ENCODE assay signal across 8 cellular contexts in the genomic region with DNA sequence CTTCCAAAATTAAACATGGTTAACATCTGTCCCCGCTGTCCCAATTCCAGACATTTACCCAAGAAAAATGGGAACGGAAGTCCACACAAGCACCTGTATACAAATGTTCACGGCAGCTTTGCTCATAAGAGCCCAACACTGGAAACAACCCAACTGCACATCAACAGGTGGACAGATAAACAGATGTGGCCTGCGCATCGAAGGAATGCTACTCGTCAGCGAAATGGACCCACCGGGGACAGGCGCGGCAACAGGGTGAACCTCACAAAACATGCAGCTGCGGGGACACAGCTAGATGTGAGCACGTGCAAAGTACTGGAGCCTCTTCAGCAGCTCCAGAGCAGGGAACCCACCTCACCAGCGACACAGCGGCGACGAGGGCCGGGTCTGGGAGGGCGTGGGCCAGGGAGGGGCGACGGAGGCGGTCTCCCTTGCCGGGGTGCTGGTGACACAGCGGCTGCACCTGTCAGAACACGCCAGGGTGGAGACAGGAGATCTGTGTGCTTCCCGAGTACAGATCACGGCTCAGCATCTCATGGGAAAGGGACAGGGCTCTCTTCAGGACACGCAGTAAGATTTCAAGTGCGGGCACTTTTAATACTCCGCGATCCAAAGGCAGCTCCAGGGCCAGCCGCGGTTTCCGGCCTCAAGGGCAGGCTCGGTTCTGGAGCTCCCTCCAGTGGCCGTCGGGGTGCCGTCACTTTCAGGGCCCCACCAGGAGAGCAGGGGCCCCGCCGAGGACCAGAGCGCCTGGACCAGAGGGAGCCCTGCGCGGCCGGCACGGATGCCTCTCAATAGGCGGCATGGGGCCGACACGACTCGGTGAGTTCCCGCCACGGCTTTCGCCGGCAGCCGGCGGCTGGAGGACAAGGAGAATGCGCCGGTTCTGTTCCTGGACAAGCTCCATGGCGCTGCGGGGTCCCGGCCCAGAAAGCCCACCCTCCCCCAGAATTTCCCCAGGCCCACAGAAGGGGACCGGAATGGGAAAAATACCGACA. TPM values are rescaled to one million over a fixed set of nuclear protein-coding genes. Genes with fewer than 3 reads are reported as not detected.
DNase-seq lines count a peak whose midpoint lies in the region; ATAC-seq and TF ChIP-seq lines count a peak whose summit lies in the region.

No MANE protein-coding gene starts in this region.

- H3K4me1 Mint-ChIP-seq in activated CD8-positive, alpha-beta memory T cell treated with anti-CD3 and anti-CD28 coated beads, Interleukin-2, amount 10 ng/mL, durations not matched to agents 7 days and 5 days: peaks cover 2% of the 10 kb centered on the region

- H3K36me3 ChIP-seq in endocrine pancreas (ENCODE audit: control insufficient read depth, insufficient read depth, low read length) (no peaks in the 10 kb centered on the region), mucosa of descending colon (ENCODE audit: low read depth) (no peaks in the 10 kb centered on the region)

- DNase-seq in NCI-H1417 (lab: John Stamatoyannopoulos, UW) (peak; percentile 31 to 91 (median 57)), NCI-H1417 treated with DMSO at 0.1 percent for 48 hours (lab: John Stamatoyannopoulos, UW) (no peak), NOMO-1 treated with DMSO at 0.1 percent for 48 hours (lab: John Stamatoyannopoulos, UW; ENCODE audit: unreplicated experiment) (peak; percentile 81), mucosa of descending colon (peak; percentile 80 to 92 (median 91))
- DNase-seq in activated CD8-positive, alpha-beta memory T cell treated with anti-CD3 and anti-CD28 coated beads, Interleukin-2, amount 10 ng/mL, durations not matched to agents 7 days and 5 days: peak; percentile 87
- DNase-seq in stimulated activated CD8-positive, alpha-beta memory T cell treated with anti-CD3 and anti-CD28 coated beads, Interleukin-4, amount 100 ng/mL, for 24 hours (ENCODE audit: low read depth): peak; percentile 70

- intact Hi-C loops in mucosa of descending colon (cut with DNase I, micrococcal nuclease): loop anchor here (2.0 to 5.0 kb wide), 2 partner anchors 71 to 73 kb away; no protein-coding TSS in a partner anchor

- CTCF ChIA-PET in activated CD8-positive, alpha-beta memory T cell treated with anti-CD3 and anti-CD28 coated beads, Interleukin-2, amount 10 ng/mL, durations not matched to agents 7 days and 5 days (lab: Charles Lee): interaction anchor here (0.6 to 4.1 kb wide), 42 partner anchors 9 to 410 kb away, joined by 3 to 322 read pairs (median 4); partner anchors contain the start of genes COX19, CYP2W1, GPER1 and GPR146

- H3K4me1 ChIP-seq in endocrine pancreas (ENCODE audit: control insufficient read depth, insufficient read depth, low read length) (no peaks in the 10 kb centered on the region), mucosa of descending colon (ENCODE audit: low read depth) (peaks cover 9% of the 10 kb centered on the region)

- peak; percentile 90 for TF ChIP-seq CTCF in mucosa of descending colon (IDR thresholded peaks at IDR 0.05)

- H3K9me3 ChIP-seq in endocrine pancreas (ENCODE audit: control insufficient read depth, low read length) (no peaks in the 10 kb centered on the region), mucosa of descending colon (no peaks in the 10 kb centered on the region)

- H3K4me3 ChIP-seq in endocrine pancreas (ENCODE audit: control insufficient read depth, insufficient read depth, low read length) (no peak overlapping the region), mucosa of descending colon (no peak overlapping the region)

- no peaks in the 10 kb centered on the region for H3K36me3 Mint-ChIP-seq in activated CD8-positive, alpha-beta memory T cell treated with anti-CD3 and anti-CD28 coated beads, Interleukin-2, amount 10 ng/mL, durations not matched to agents 7 days and 5 days

- no peak overlapping the region for H3K4me3 Mint-ChIP-seq in activated CD8-positive, alpha-beta memory T cell treated with anti-CD3 and anti-CD28 coated beads, Interleukin-2, amount 10 ng/mL, durations not matched to agents 7 days and 5 days

- peak; percentile 52 for ATAC-seq in HG03097 (IDR thresholded peaks at IDR 0.05; ENCODE audit: low FRiP score, unreplicated experiment)
- peak; percentile 98 for ATAC-seq in activated CD8-positive, alpha-beta memory T cell treated with anti-CD3 and anti-CD28 coated beads, Interleukin-2, amount 10 ng/mL, durations not matched to agents 7 days and 5 days
- peak; percentile 97 for ATAC-seq in mucosa of descending colon

- H3K9me3 Mint-ChIP-seq in activated CD8-positive, alpha-beta memory T cell treated with anti-CD3 and anti-CD28 coated beads, Interleukin-2, amount 10 ng/mL, durations not matched to agents 7 days and 5 days (ENCODE audit: low read depth): peaks cover 3% of the 10 kb centered on the region

- H3K27me3 Mint-ChIP-seq in activated CD8-positive, alpha-beta memory T cell treated with anti-CD3 and anti-CD28 coated beads, Interleukin-2, amount 10 ng/mL, durations not matched to agents 7 days and 5 days: no peaks in the 10 kb centered on the region

- peak overlapping the region; percentile 81 for H3K9ac ChIP-seq in endocrine pancreas (ENCODE audit: control insufficient read depth, insufficient read depth, low read length)

- no peak overlapping the region for H3K27ac Mint-ChIP-seq in activated CD8-positive, alpha-beta memory T cell treated with anti-CD3 and anti-CD28 coated beads, Interleukin-2, amount 10 ng/mL, durations not matched to agents 7 days and 5 days

- no peaks in the 10 kb centered on the region for H3K27me3 ChIP-seq in endocrine pancreas (ENCODE audit: control insufficient read depth, insufficient read depth, low read length)

RNA-seq across cellular contexts. Expression of gene GPR146, which starts 21.2 kb away (rescaled TPM):
- 1 to 10 TPM in 1 of 2 experiments, under 1 TPM in 1; 0.40 to 2.1 TPM for total RNA-seq in activated CD8-positive, alpha-beta memory T cell treated with anti-CD3 and anti-CD28 coated beads, Interleukin-2, amount 10 ng/mL, durations not matched to agents 7 days and 5 days
- 10 to 100 TPM in 1 of 3 donors, 1 to 10 TPM in 2; 3.5 to 13.0 (median 5.7) TPM for total RNA-seq in mucosa of descending colon

RNA-seq across cellular contexts. Expression of gene GPER1, which starts 22.4 kb away (rescaled TPM):
- total RNA-seq in activated CD8-positive, alpha-beta memory T cell treated with anti-CD3 and anti-CD28 coated beads, Interleukin-2, amount 10 ng/mL, durations not matched to agents 7 days and 5 days: not detected
- 10 to 100 TPM in 1 of 3 donors, 1 to 10 TPM in 2; 7.9 to 14.7 (median 9.8) TPM for total RNA-seq in mucosa of descending colon

Comparison
In these comparisons a context has a peak if more than half of its experiments do, and no peak if none do; other contexts are left out.
1. RNA of gene GPER1, which starts 22.4 kb away (total RNA-seq): 7.9 to 14.7 TPM in mucosa of descending colon; not detected in activated CD8-positive, alpha-beta memory T cell treated with anti-CD3 and anti-CD28 coated beads, Interleukin-2, amount 10 ng/mL, durations not matched to agents 7 days and 5 days; every median in the first group is over 4 times any median in the second.
2. Peak in every context shown above with its lines, with median percentiles within 50 percentile points of each other: ATAC-seq.